Comparison of ENCODE assay signal across 9 cellular contexts in genomic region chr6:152338335-152339125, GRCh38.
A peak's percentile ranks its signal among the peaks of the same experiment; 100 is the strongest.
DNase-seq lines count a peak whose midpoint lies in the region; ATAC-seq, FAIRE-seq and TF ChIP-seq lines count a peak whose summit lies in the region.
"Had no signal": no experiment of that assay in that cellular context is flagged by ENCODE, and none has a peak within 500 bp of the region (broad histone marks: within the 10 kb centered on the region; RNA-seq: fewer than 3 reads in every experiment).

No MANE protein-coding gene starts in this region.

- peak; percentile 1 for DNase-seq in NCI-H1092 treated with DMSO at 0.1 percent for 48 hours (lab: John Stamatoyannopoulos, UW)
- DNase-seq in NCI-H1092 (lab: John Stamatoyannopoulos, UW), result no peak
- peak; percentile 64 for DNase-seq in HEK293T (ENCODE audit: extremely low spot score)
- DNase-seq in NB4 (ENCODE audit: low read depth), result peak; percentile 34
- DNase-seq in activated CD8-positive, alpha-beta T cell treated with anti-CD3 and anti-CD28 coated beads for 36 hours, result peak; percentile 69
- no peak for DNase-seq in natural killer cell treated with Interleukin-12 subunit alpha and Interleukin-12 subunit beta and Interleukin-15 and Interleukin-18, amount 100 ng/mL, for 72 hours (ENCODE audit: low spot score)
- DNase-seq in stimulated activated naive CD4-positive, alpha-beta T cell treated with Interleukin-2 at 50 U/mL for 16 hours (lab: John Stamatoyannopoulos, UW), result peak; percentile 48

- H3K9me3 Mint-ChIP-seq in activated CD8-positive, alpha-beta T cell treated with anti-CD3 and anti-CD28 coated beads for 36 hours, result no peaks in the 10 kb centered on the region
- no peaks in the 10 kb centered on the region for H3K9me3 Mint-ChIP-seq in natural killer cell treated with Interleukin-12 subunit alpha and Interleukin-12 subunit beta and Interleukin-15 and Interleukin-18, amount 100 ng/mL, for 72 hours

- no peaks in the 10 kb centered on the region for H3K27me3 Mint-ChIP-seq in activated CD8-positive, alpha-beta T cell treated with anti-CD3 and anti-CD28 coated beads for 36 hours
- no peaks in the 10 kb centered on the region for H3K27me3 Mint-ChIP-seq in natural killer cell treated with Interleukin-12 subunit alpha and Interleukin-12 subunit beta and Interleukin-15 and Interleukin-18, amount 100 ng/mL, for 72 hours

- H3K4me3 ChIP-seq in NB4 (ENCODE audit: low read depth, low read length), result no peak overlapping the region
- H3K4me3 ChIP-seq: BLaER1 treated with 17β-estradiol and CSF1 and Interleukin-3, amounts not matched to agents 10 nM and 100 nM had no signal

- CTCF ChIA-PET in HEK293T (lab: Yijun Ruan, JAX), result interaction anchor here (0.6 to 1.7 kb wide), 12 partner anchors 9 to 419 kb away, joined by 3 to 9 read pairs (median 4); no protein-coding TSS in a partner anchor
- CTCF ChIA-PET in activated CD8-positive, alpha-beta T cell treated with anti-CD3 and anti-CD28 coated beads for 36 hours (lab: Charles Lee), result interaction anchor here (0.8 to 6.8 kb wide), 40 partner anchors 9 to 659 kb away, joined by 3 to 93 read pairs (median 4); no protein-coding TSS in a partner anchor

- ATAC-seq in activated CD8-positive, alpha-beta T cell treated with anti-CD3 and anti-CD28 coated beads for 36 hours, result peak; percentile 95
- peak; percentile 73 to 75 for ATAC-seq in natural killer cell treated with Interleukin-12 subunit alpha and Interleukin-12 subunit beta and Interleukin-15 and Interleukin-18, amount 100 ng/mL, for 72 hours

- no peak overlapping the region for H3K27ac Mint-ChIP-seq in activated CD8-positive, alpha-beta T cell treated with anti-CD3 and anti-CD28 coated beads for 36 hours
- H3K27ac Mint-ChIP-seq in natural killer cell treated with Interleukin-12 subunit alpha and Interleukin-12 subunit beta and Interleukin-15 and Interleukin-18, amount 100 ng/mL, for 72 hours, result peak overlapping the region in 1 of 2 donors; percentile 46

- no peak for TF ChIP-seq POLR2A in NB4 (IDR thresholded peaks at IDR 0.05; ENCODE audit: extremely low read depth, insufficient read length)

- intact Hi-C loops in activated CD8-positive, alpha-beta T cell treated with anti-CD3 and anti-CD28 coated beads for 36 hours (cut with micrococcal nuclease), result loop anchor here (5.0 kb wide), 1 partner anchor 36 kb away; no protein-coding TSS in a partner anchor

- TF ChIP-seq CTCF in NB4 (IDR thresholded peaks at IDR 0.05; ENCODE audit: low read depth, low read length), result peak; percentile 94
- TF ChIP-seq CTCF in activated CD8-positive, alpha-beta T cell treated with anti-CD3 and anti-CD28 coated beads for 36 hours (IDR thresholded peaks at IDR 0.05), result peak; percentile 84

- POLR2A ChIA-PET in HEK293T (lab: Yijun Ruan, JAX), result interaction anchor here (1.6 kb wide), 1 partner anchor 37 kb away, joined by 9 read pairs; no protein-coding TSS in a partner anchor
- POLR2A ChIA-PET in activated CD8-positive, alpha-beta T cell treated with anti-CD3 and anti-CD28 coated beads for 36 hours (lab: Charles Lee), result no interaction called here

- H3K36me3 Mint-ChIP-seq in activated CD8-positive, alpha-beta T cell treated with anti-CD3 and anti-CD28 coated beads for 36 hours (ENCODE audit: low read depth), result no peaks in the 10 kb centered on the region
- H3K36me3 Mint-ChIP-seq in natural killer cell treated with Interleukin-12 subunit alpha and Interleukin-12 subunit beta and Interleukin-15 and Interleukin-18, amount 100 ng/mL, for 72 hours, result no peaks in the 10 kb centered on the region

- peak; percentile 72 for FAIRE-seq in endometrium (lab: Jason Lieb, UNC)

- peaks cover 2% of the 10 kb centered on the region for H3K4me1 Mint-ChIP-seq in activated CD8-positive, alpha-beta T cell treated with anti-CD3 and anti-CD28 coated beads for 36 hours (ENCODE audit: low read depth)
- H3K4me1 Mint-ChIP-seq in natural killer cell treated with Interleukin-12 subunit alpha and Interleukin-12 subunit beta and Interleukin-15 and Interleukin-18, amount 100 ng/mL, for 72 hours (ENCODE audit: low read depth in 2 of 2), result peaks cover 5 to 8% of the 10 kb centered on the region in 2 donors

- H3K4me3 Mint-ChIP-seq in activated CD8-positive, alpha-beta T cell treated with anti-CD3 and anti-CD28 coated beads for 36 hours, result no peak overlapping the region
- no peak overlapping the region for H3K4me3 Mint-ChIP-seq in natural killer cell treated with Interleukin-12 subunit alpha and Interleukin-12 subunit beta and Interleukin-15 and Interleukin-18, amount 100 ng/mL, for 72 hours

TF ChIP-seq in HEK293T, 16 proteins besides CTCF, POLR2A, EP300 and RAD21:
- TF ChIP-seq FOXK2 (IDR thresholded peaks at IDR 0.05) (no peak), LEF1 (IDR thresholded peaks at IDR 0.05; ENCODE audit: borderline replicate concordance) (no peak), TARDBP (IDR thresholded peaks at IDR 0.05) (no peak), NFRKB (IDR thresholded peaks at IDR 0.05) (no peak), FOXM1 (IDR thresholded peaks at IDR 0.05; ENCODE audit: borderline replicate concordance) (no peak), HDGF (IDR thresholded peaks at IDR 0.05; ENCODE audit: borderline replicate concordance) (no peak), CTBP1 (IDR thresholded peaks at IDR 0.05; ENCODE audit: borderline replicate concordance) (no peak), SUZ12 (IDR thresholded peaks at IDR 0.05) (no peak), ELF4 (IDR thresholded peaks at IDR 0.05) (no peak)
TF ChIP-seq in HEK293T: peak in this region for 0.

Comparison
In these comparisons a context has a peak if more than half of its experiments do, and no peak if none do; other contexts are left out.
1. DNase-seq: peak in NCI-H1092 treated with DMSO at 0.1 percent for 48 hours (single experiment), HEK293T (single experiment), NB4 (single experiment), activated CD8-positive, alpha-beta T cell treated with anti-CD3 and anti-CD28 coated beads for 36 hours (single experiment) and stimulated activated naive CD4-positive, alpha-beta T cell treated with Interleukin-2 at 50 U/mL for 16 hours (single experiment); none in NCI-H1092 (single experiment) and natural killer cell treated with Interleukin-12 subunit alpha and Interleukin-12 subunit beta and Interleukin-15 and Interleukin-18, amount 100 ng/mL, for 72 hours (single experiment).